In genomic region chr13:106795847-106796246, GRCh38 we compare ENCODE assay signal across 11 cellular contexts.
A peak's percentile ranks its signal among the peaks of the same experiment; 100 is the strongest.
DNase-seq lines count a peak whose midpoint lies in the region; TF ChIP-seq lines count a peak whose summit lies in the region.
"Had no signal": no experiment of that assay in that cellular context is flagged by ENCODE, and none has a peak within 500 bp of the region (broad histone marks: within the 10 kb centered on the region; RNA-seq: fewer than 3 reads in every experiment).

No MANE protein-coding gene starts in this region.

- intact Hi-C loops in activated CD4-positive, alpha-beta T cell treated with anti-CD3 and anti-CD28 coated beads, Interleukin-2, amount 10 ng/mL, durations not matched to agents 24 days and 14 days (cut with micrococcal nuclease): no loop called here
- intact Hi-C loops in tibial artery (cut with DNase I; ENCODE audit: low total_unique reads): no loop called here

- H3K9me3 Mint-ChIP-seq in activated CD4-positive, alpha-beta T cell treated with anti-CD3 and anti-CD28 coated beads, Interleukin-2, amount 10 ng/mL, durations not matched to agents 24 days and 14 days: no peaks in the 10 kb centered on the region
- no peaks in the 10 kb centered on the region for H3K9me3 Mint-ChIP-seq in glutamatergic neuron (ENCODE audit: unreplicated experiment)

- no peaks in the 10 kb centered on the region for H3K27me3 ChIP-seq in skeletal muscle satellite cell (ENCODE audit: control insufficient read depth, insufficient read depth, low read length)
- H3K27me3 ChIP-seq in tibial artery: no peaks in the 10 kb centered on the region
- H3K27me3 ChIP-seq: thyroid gland had no signal

- H3K36me3 ChIP-seq in skeletal muscle satellite cell (ENCODE audit: insufficient read depth, low read length): no peaks in the 10 kb centered on the region
- H3K36me3 ChIP-seq in tibial artery: no peaks in the 10 kb centered on the region
- H3K36me3 ChIP-seq: thyroid gland had no signal

- H3K36me3 Mint-ChIP-seq in activated CD4-positive, alpha-beta T cell treated with anti-CD3 and anti-CD28 coated beads, Interleukin-2, amount 10 ng/mL, durations not matched to agents 24 days and 14 days (ENCODE audit: low read depth): no peaks in the 10 kb centered on the region
- H3K36me3 Mint-ChIP-seq in glutamatergic neuron (ENCODE audit: unreplicated experiment): no peaks in the 10 kb centered on the region

- H3K27ac Mint-ChIP-seq in activated CD4-positive, alpha-beta T cell treated with anti-CD3 and anti-CD28 coated beads, Interleukin-2, amount 10 ng/mL, durations not matched to agents 24 days and 14 days: no peak overlapping the region
- no peak overlapping the region for H3K27ac Mint-ChIP-seq in glutamatergic neuron (ENCODE audit: unreplicated experiment)

- H3K9me3 ChIP-seq in skeletal muscle satellite cell (replicated peaks; ENCODE audit: low read length) (no peaks in the 10 kb centered on the region), tibial artery (no peaks in the 10 kb centered on the region)
- H3K9me3 ChIP-seq: thyroid gland had no signal

- TF ChIP-seq CTCF in tibial artery (IDR thresholded peaks at IDR 0.05): no peak
- TF ChIP-seq CTCF in glutamatergic neuron (IDR thresholded peaks at IDR 0.05; ENCODE audit: partially characterized antibody, unreplicated experiment): no peak

- no peak overlapping the region for H3K27ac ChIP-seq in tibial artery
- H3K27ac ChIP-seq: thyroid gland had no signal

- H3K4me3 ChIP-seq in skeletal muscle satellite cell (ENCODE audit: low read length): peak overlapping the region; percentile 34
- no peak overlapping the region for H3K4me3 ChIP-seq in tibial artery
- H3K4me3 ChIP-seq: thyroid gland had no signal

- H3K4me3 Mint-ChIP-seq in activated CD4-positive, alpha-beta T cell treated with anti-CD3 and anti-CD28 coated beads, Interleukin-2, amount 10 ng/mL, durations not matched to agents 24 days and 14 days: peak overlapping the region; percentile 59
- no peak overlapping the region for H3K4me3 Mint-ChIP-seq in glutamatergic neuron (ENCODE audit: unreplicated experiment)

- H3K4me1 Mint-ChIP-seq in activated CD4-positive, alpha-beta T cell treated with anti-CD3 and anti-CD28 coated beads, Interleukin-2, amount 10 ng/mL, durations not matched to agents 24 days and 14 days: no peaks in the 10 kb centered on the region
- H3K4me1 Mint-ChIP-seq in glutamatergic neuron (ENCODE audit: low read depth, unreplicated experiment): peaks cover 12% of the 10 kb centered on the region

- H3K4me1 ChIP-seq in skeletal muscle satellite cell (ENCODE audit: control insufficient read depth, insufficient read depth, low read length) (no peaks in the 10 kb centered on the region), tibial artery (peaks cover 0 to 8% (median 0%) of the 10 kb centered on the region in 4 donors)
- H3K4me1 ChIP-seq: thyroid gland had no signal

- no peak overlapping the region for H3K9ac ChIP-seq in skeletal muscle satellite cell (ENCODE audit: low read depth, low read length)

- H3K27me3 Mint-ChIP-seq in activated CD4-positive, alpha-beta T cell treated with anti-CD3 and anti-CD28 coated beads, Interleukin-2, amount 10 ng/mL, durations not matched to agents 24 days and 14 days: peaks cover 3% of the 10 kb centered on the region
- H3K27me3 Mint-ChIP-seq in glutamatergic neuron (ENCODE audit: unreplicated experiment): peaks cover 3% of the 10 kb centered on the region

- peak overlapping the region; percentile 40 for H3K4me2 ChIP-seq in skeletal muscle satellite cell (ENCODE audit: low read length)

- no peak for DNase-seq in activated CD4-positive, alpha-beta T cell treated with anti-CD3 and anti-CD28 coated beads, Interleukin-2, amount 10 ng/mL, durations not matched to agents 24 days and 14 days
- no peak for DNase-seq in activated CD4-positive, alpha-beta T cell treated with anti-CD3 and anti-CD28 coated beads for 48 hours
- peak; percentile 0 for DNase-seq in LHCN-M2 (ENCODE audit: low read depth)
- DNase-seq in foreskin melanocyte: peak; percentile 3
- DNase-seq in tibial artery: no peak
- no peak for DNase-seq in HCEC 1CT
- no peak for DNase-seq in glutamatergic neuron
- DNase-seq: effector CD4-positive, alpha-beta T cell; Right ventricle myocardium superior; thyroid gland had no signal

Comparison
In these comparisons a context has a peak if more than half of its experiments do, and no peak if none do; other contexts are left out.
1. DNase-seq: peak in LHCN-M2 (single experiment) and foreskin melanocyte (single experiment); none in activated CD4-positive, alpha-beta T cell treated with anti-CD3 and anti-CD28 coated beads, Interleukin-2, amount 10 ng/mL, durations not matched to agents 24 days and 14 days (single experiment), activated CD4-positive, alpha-beta T cell treated with anti-CD3 and anti-CD28 coated beads for 48 hours (single experiment), tibial artery (0 of 2), HCEC 1CT (single experiment) and glutamatergic neuron (single experiment).